In the genomic region with DNA sequence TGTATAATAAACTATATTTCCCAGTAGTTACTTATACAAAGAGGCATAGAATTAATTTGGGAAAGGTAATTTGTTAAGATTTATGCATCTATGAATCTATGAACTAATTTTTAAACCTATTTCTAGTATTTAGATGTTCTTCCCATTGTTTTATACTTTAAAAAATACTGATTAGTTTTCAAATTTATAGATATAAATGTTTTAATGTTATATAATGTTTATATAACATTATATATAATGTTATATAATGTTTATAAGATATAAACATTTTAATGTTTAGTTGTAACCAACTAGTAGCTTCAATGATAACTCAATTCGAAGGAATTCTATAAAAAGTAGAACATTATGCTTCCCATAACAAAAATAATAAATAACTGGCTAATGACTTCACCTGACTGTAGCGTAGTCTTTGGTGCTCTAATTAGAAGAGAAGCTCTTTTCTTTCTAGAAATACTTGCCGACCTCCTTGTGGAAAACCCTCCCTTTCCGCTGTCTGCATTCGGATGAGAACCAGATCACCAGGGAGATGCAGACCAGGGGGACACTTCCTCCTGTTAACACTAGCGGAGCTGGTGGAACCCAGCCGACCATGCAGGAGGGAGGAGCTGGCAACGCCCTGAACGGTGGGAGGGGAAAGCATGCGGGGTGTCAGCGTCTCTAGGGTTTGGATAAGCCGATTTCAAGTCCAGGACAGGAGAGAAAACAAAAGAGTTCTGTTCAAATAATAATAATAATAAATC, we compare ENCODE assay signal across 8 cellular contexts.
DNase-seq lines count a peak whose midpoint lies in the region; ATAC-seq and TF ChIP-seq lines count a peak whose summit lies in the region.

No MANE protein-coding gene starts in this region.

- H3K9ac ChIP-seq in DND-41 (ENCODE audit: low read depth, low read length): peak overlapping the region; percentile 67
- H3K9ac ChIP-seq in KMS-11: no peak overlapping the region; the same call in 1 of the 2 replicates

- H3K27me3 ChIP-seq in DND-41 (ENCODE audit: insufficient read depth, low read length, poor library complexity): no peaks in the 10 kb centered on the region
- no peaks in the 10 kb centered on the region for H3K27me3 ChIP-seq in KMS-11 (ENCODE audit: insufficient read depth, low read depth)
- no peaks in the 10 kb centered on the region for H3K27me3 ChIP-seq in thymus (ENCODE audit: control insufficient read depth, insufficient read depth)

- H3K4me3 Mint-ChIP-seq in activated T-helper 1 cell treated with anti-CD3 and anti-CD28 coated beads, Interleukin-12 subunit alpha, Interleukin-12 subunit beta, Interleukin-2, Interleukin-4 antibody, amounts not matched to agents 30 ng/mL and 10 ng/mL and 1 ng/mL, durations not matched to agents 14 hours and 24 hours and 36 hours: peak overlapping the region; percentile 83

- peaks cover 56% of the 10 kb centered on the region for H3K4me1 Mint-ChIP-seq in activated T-helper 1 cell treated with anti-CD3 and anti-CD28 coated beads, Interleukin-12 subunit alpha, Interleukin-12 subunit beta, Interleukin-2, Interleukin-4 antibody, amounts not matched to agents 30 ng/mL and 10 ng/mL and 1 ng/mL, durations not matched to agents 14 hours and 24 hours and 36 hours (ENCODE audit: low read depth)

- DNase-seq in DND-41 (peak; percentile 92), RPMI7951 (ENCODE audit: low read depth) (peak; percentile 95), fibroblast of the aortic adventitia (ENCODE audit: low read depth) (peak; percentile 68), non-pigmented ciliary epithelial cell (ENCODE audit: low read depth) (peak; percentile 65)
- peak; percentile 65 for DNase-seq in activated T-helper 1 cell treated with anti-CD3 and anti-CD28 coated beads, Interleukin-12 subunit alpha, Interleukin-12 subunit beta, Interleukin-2, Interleukin-4 antibody, amounts not matched to agents 30 ng/mL and 10 ng/mL and 1 ng/mL, durations not matched to agents 14 hours and 24 hours and 36 hours (ENCODE audit: low spot score)

- no peaks in the 10 kb centered on the region for H3K9me3 ChIP-seq in DND-41 (ENCODE audit: insufficient read depth, low read length, severe bottlenecking)
- H3K9me3 ChIP-seq in thymus (ENCODE audit: control insufficient read depth): no peaks in the 10 kb centered on the region

- peak overlapping the region; percentile 36 to 74; a peak in 3 of 4 replicates for H3K4me3 ChIP-seq in DND-41 (ENCODE audit: low read depth in 1 of 2, low read length in 2 of 2)
- no peak overlapping the region for H3K4me3 ChIP-seq in KMS-11 (IDR thresholded peaks at IDR 0.05; ENCODE audit: insufficient read depth, low read depth, low read length)
- H3K4me3 ChIP-seq in fibroblast of the aortic adventitia (ENCODE audit: low read depth, low read length): peak overlapping the region; percentile 61
- H3K4me3 ChIP-seq in thymus (ENCODE audit: low read length): peak overlapping the region; percentile 56

- peak overlapping the region; percentile 28 for H2AFZ ChIP-seq in DND-41 (ENCODE audit: low read depth, low read length)
- H2AFZ ChIP-seq in KMS-11 (ENCODE audit: low read depth): peak overlapping the region; percentile 47

- H3K4me2 ChIP-seq in DND-41 (ENCODE audit: insufficient read depth, low read length) (peak overlapping the region; percentile 77), KMS-11 (peak overlapping the region; percentile 96)

- H3K79me2 ChIP-seq in DND-41 (ENCODE audit: insufficient read depth, low read length): peaks cover 13% of the 10 kb centered on the region
- H3K79me2 ChIP-seq in KMS-11 (ENCODE audit: insufficient read depth, low read depth): no peaks in the 10 kb centered on the region

- TF ChIP-seq CTCF in DND-41 (IDR thresholded peaks at IDR 0.05; ENCODE audit: borderline replicate concordance, extremely low read depth, low read length, poor library complexity, severe bottlenecking): peak; percentile 40
- TF ChIP-seq CTCF in KMS-11 (conservative IDR thresholded peaks at IDR 0.05; ENCODE audit: low read depth, low read length): 0 out of 2 replicates have a peak, but pooled peaks have one; percentile 18
- TF ChIP-seq CTCF in fibroblast of the aortic adventitia (IDR thresholded peaks at IDR 0.05; ENCODE audit: insufficient read depth, low read length): peak; percentile 37

- WGBS in thymus: under 1% methylated on average over 12 of the region's 12 CpGs

- peaks cover 39% of the 10 kb centered on the region for H3K4me1 ChIP-seq in DND-41 (ENCODE audit: insufficient read depth, low read length)
- H3K4me1 ChIP-seq in KMS-11 (ENCODE audit: low read depth, poor library complexity, severe bottlenecking): peaks cover 8% of the 10 kb centered on the region
- no peaks in the 10 kb centered on the region for H3K4me1 ChIP-seq in thymus (ENCODE audit: control insufficient read depth, insufficient read depth, low read length)

- peak; percentile 82 for ATAC-seq in DND-41 (ENCODE audit: insufficient read depth, low read depth)
- ATAC-seq in GM21717 (IDR thresholded peaks at IDR 0.05; ENCODE audit: unreplicated experiment): peak; percentile 59

- H3K9me3 Mint-ChIP-seq in activated T-helper 1 cell treated with anti-CD3 and anti-CD28 coated beads, Interleukin-12 subunit alpha, Interleukin-12 subunit beta, Interleukin-2, Interleukin-4 antibody, amounts not matched to agents 30 ng/mL and 10 ng/mL and 1 ng/mL, durations not matched to agents 14 hours and 24 hours and 36 hours: no peaks in the 10 kb centered on the region

- intact Hi-C loops in activated T-helper 1 cell treated with anti-CD3 and anti-CD28 coated beads, Interleukin-12 subunit alpha, Interleukin-12 subunit beta, Interleukin-2, Interleukin-4 antibody, amounts not matched to agents 30 ng/mL and 10 ng/mL and 1 ng/mL, durations not matched to agents 14 hours and 24 hours and 36 hours (cut with micrococcal nuclease): loop anchor here (1.0 to 10.0 kb wide), 19 partner anchors 42 to 1729 kb away; partner anchors contain the start of genes ABT1 and ZNF391

- H3K27ac ChIP-seq in DND-41 (ENCODE audit: low read length) (peak overlapping the region; percentile 77), KMS-11 (no peak overlapping the region), thymus (ENCODE audit: low read depth) (peak overlapping the region; percentile 25)

- peaks cover 4% of the 10 kb centered on the region for H3K36me3 Mint-ChIP-seq in activated T-helper 1 cell treated with anti-CD3 and anti-CD28 coated beads, Interleukin-12 subunit alpha, Interleukin-12 subunit beta, Interleukin-2, Interleukin-4 antibody, amounts not matched to agents 30 ng/mL and 10 ng/mL and 1 ng/mL, durations not matched to agents 14 hours and 24 hours and 36 hours (ENCODE audit: low read depth)

- no peaks in the 10 kb centered on the region for H4K20me1 ChIP-seq in DND-41 (ENCODE audit: insufficient read depth, low read length)
- no peaks in the 10 kb centered on the region for H4K20me1 ChIP-seq in KMS-11 (ENCODE audit: insufficient read depth)

- H3K36me3 ChIP-seq in DND-41 (ENCODE audit: insufficient read depth, low read length) (no peaks in the 10 kb centered on the region), KMS-11 (ENCODE audit: insufficient read depth) (no peaks in the 10 kb centered on the region), thymus (ENCODE audit: control insufficient read depth, insufficient read depth) (no peaks in the 10 kb centered on the region)

- H3K27me3 Mint-ChIP-seq in activated T-helper 1 cell treated with anti-CD3 and anti-CD28 coated beads, Interleukin-12 subunit alpha, Interleukin-12 subunit beta, Interleukin-2, Interleukin-4 antibody, amounts not matched to agents 30 ng/mL and 10 ng/mL and 1 ng/mL, durations not matched to agents 14 hours and 24 hours and 36 hours (ENCODE audit: insufficient read depth): peaks cover 2% of the 10 kb centered on the region

- peak overlapping the region; percentile 69 for H3K27ac Mint-ChIP-seq in activated T-helper 1 cell treated with anti-CD3 and anti-CD28 coated beads, Interleukin-12 subunit alpha, Interleukin-12 subunit beta, Interleukin-2, Interleukin-4 antibody, amounts not matched to agents 30 ng/mL and 10 ng/mL and 1 ng/mL, durations not matched to agents 14 hours and 24 hours and 36 hours
